ENCODE assay signal across 1 cellular context in genomic region chr19:18558595-18558994, GRCh38.
TF ChIP-seq lines count a peak whose summit lies in the region.

No MANE protein-coding gene starts in this region.

TF ChIP-seq in K562, 482 proteins besides CTCF, POLR2A, EP300 and RAD21:
- no peak for TF ChIP-seq FOXP1 (CRISPR knock-in tag; IDR thresholded peaks at IDR 0.05)
- TF ChIP-seq NKRF (IDR thresholded peaks at IDR 0.05; ENCODE audit: borderline replicate concordance), result no peak
- no peak for TF ChIP-seq SMARCB1 (IDR thresholded peaks at IDR 0.05; ENCODE audit: insufficient read length, low read depth)
- no peak for TF ChIP-seq NR0B1 (IDR thresholded peaks at IDR 0.05; ENCODE audit: partially characterized antibody)
- TF ChIP-seq MCM2 (IDR thresholded peaks at IDR 0.05; ENCODE audit: low read depth), result no peak
- no peak for TF ChIP-seq ZNF280B (CRISPR knock-in tag; IDR thresholded peaks at IDR 0.05)
- TF ChIP-seq PRMT5 (CRISPR knock-in tag; IDR thresholded peaks at IDR 0.05), result no peak
- TF ChIP-seq ZC3H4 (CRISPR knock-in tag; IDR thresholded peaks at IDR 0.05; ENCODE audit: borderline replicate concordance), result no peak
- TF ChIP-seq ZNF384 (IDR thresholded peaks at IDR 0.05; ENCODE audit: low read depth, low read length), result peak; percentile 61
- peak; percentile 47; the same call in 1 of the 2 replicates for TF ChIP-seq SPI1 (IDR thresholded peaks at IDR 0.05; ENCODE audit: borderline replicate concordance, low read depth, low read length)
- TF ChIP-seq ZNF121 (CRISPR knock-in tag; conservative IDR thresholded peaks at IDR 0.05), result 0 out of 2 replicates have a peak, but pooled peaks have one; percentile 5
- peak; percentile 95 for TF ChIP-seq ZFP36 (IDR thresholded peaks at IDR 0.05; ENCODE audit: low read depth, low read length, partially characterized antibody)
- TF ChIP-seq SREBF2 (CRISPR knock-in tag; IDR thresholded peaks at IDR 0.05), result no peak
